ENCODE assay signal across 1 cellular context in genomic region chr9:129209580-129209979, GRCh38.
TF ChIP-seq lines count a peak whose summit lies in the region.

No MANE protein-coding gene starts in this region.

TF ChIP-seq in WTC11, 78 proteins besides CTCF, POLR2A, EP300 and RAD21:
- TF ChIP-seq ZNF281 (CRISPR knock-in tag; IDR thresholded peaks at IDR 0.05), result no peak
- TF ChIP-seq ZNF121 (CRISPR knock-in tag; IDR thresholded peaks at IDR 0.05), result no peak
- TF ChIP-seq ETV6 (CRISPR knock-in tag; IDR thresholded peaks at IDR 0.05), result 0 out of 2 replicates have a peak, but pooled peaks have one; percentile 31
- TF ChIP-seq TEAD1 (CRISPR knock-in tag; IDR thresholded peaks at IDR 0.05), result 0 out of 2 replicates have a peak, but pooled peaks have one; percentile 58
- no peak for TF ChIP-seq ZBTB43 (CRISPR knock-in tag; IDR thresholded peaks at IDR 0.05)
- TF ChIP-seq ZNF532 (CRISPR knock-in tag; IDR thresholded peaks at IDR 0.05; ENCODE audit: borderline replicate concordance), result no peak
- no peak for TF ChIP-seq ZNF317 (CRISPR knock-in tag; IDR thresholded peaks at IDR 0.05; ENCODE audit: borderline replicate concordance, low read depth)
- TF ChIP-seq FOXK1 (CRISPR knock-in tag; IDR thresholded peaks at IDR 0.05), result no peak
- no peak for TF ChIP-seq ZMAT4 (CRISPR knock-in tag; IDR thresholded peaks at IDR 0.05)
- no peak for TF ChIP-seq ZNF138 (CRISPR knock-in tag; conservative IDR thresholded peaks at IDR 0.05)
- no peak for TF ChIP-seq RELA (CRISPR knock-in tag; IDR thresholded peaks at IDR 0.05; ENCODE audit: borderline replicate concordance)
